Comparison of ENCODE assay signal across 8 cellular contexts in genomic region chr11:102110761-102111010, GRCh38. TPM values are rescaled to one million over a fixed set of nuclear protein-coding genes. Genes with fewer than 3 reads are reported as not detected.
DNase-seq lines count a peak whose midpoint lies in the region; ATAC-seq, FAIRE-seq and TF ChIP-seq lines count a peak whose summit lies in the region.

No MANE protein-coding gene starts in this region.

- peaks cover 2% of the 10 kb centered on the region for H3K36me3 Mint-ChIP-seq in activated CD4-positive, alpha-beta T cell treated with anti-CD3 and anti-CD28 coated beads, Interleukin-2, amount 10 ng/mL, durations not matched to agents 24 days and 14 days (ENCODE audit: low read depth)

- no peak overlapping the region for H3K27ac Mint-ChIP-seq in activated CD4-positive, alpha-beta T cell treated with anti-CD3 and anti-CD28 coated beads, Interleukin-2, amount 10 ng/mL, durations not matched to agents 24 days and 14 days

- H2BK15ac ChIP-seq in H1 (ENCODE audit: low read length) (no peak overlapping the region), neuronal stem cell (ENCODE audit: low read length) (peak overlapping the region; percentile 99)

- POLR2A ChIA-PET in H1 (lab: Charles Lee; ENCODE audit: partially characterized antibody) = interaction anchor here (0.6 to 1.7 kb wide), 12 partner anchors 8 to 638 kb away, joined by 3 to 7 read pairs (median 4); no protein-coding TSS in a partner anchor

- peaks cover 0 to 7% (median 0%) of the 10 kb centered on the region in 4 experiments; a peak in 1 of 8 replicates for H3K36me3 ChIP-seq in H1 (ENCODE audit: control insufficient read depth in 2 of 4, insufficient read depth in 4 of 4, low read length in 3 of 4)
- peaks cover 2 to 15% of the 10 kb centered on the region in 2 donors for H3K36me3 ChIP-seq in neuronal stem cell (replicated peaks in 1 of 2; ENCODE audit: control insufficient read depth in 2 of 2, insufficient read depth in 2 of 2, low read length in 2 of 2)

- no peaks in the 10 kb centered on the region for H3K27me3 ChIP-seq in H1 (replicated peaks in 1 of 4; ENCODE audit: control insufficient read depth in 3 of 4, extremely low read depth in 1 of 4, insufficient read depth in 3 of 4, low read length in 3 of 4)
- no peaks in the 10 kb centered on the region for H3K27me3 ChIP-seq in neuronal stem cell (ENCODE audit: control insufficient read depth in 3 of 3, insufficient read depth in 3 of 3, low read depth in 1 of 3, low read length in 3 of 3)

- H3K4ac ChIP-seq in H1 (replicated peaks; ENCODE audit: insufficient read length, low read depth, low read length) (no peak overlapping the region), neuronal stem cell (ENCODE audit: low read length) (peak overlapping the region; percentile 95)

- peaks cover 8% of the 10 kb centered on the region for H3K4me1 Mint-ChIP-seq in activated CD4-positive, alpha-beta T cell treated with anti-CD3 and anti-CD28 coated beads, Interleukin-2, amount 10 ng/mL, durations not matched to agents 24 days and 14 days

- no peaks in the 10 kb centered on the region for H4K20me1 ChIP-seq in H1 (replicated peaks in 1 of 2; ENCODE audit: control insufficient read depth in 1 of 2, insufficient read depth in 2 of 2, low read length in 2 of 2)

- H3K4me3 ChIP-seq in H1 (ENCODE audit: extremely low read depth in 1 of 4, insufficient read depth in 2 of 4, low read depth in 3 of 4, low read length in 4 of 4) (peak overlapping the region; percentile 73 to 99 (median 84)), neuronal stem cell (ENCODE audit: low read length in 2 of 2) (peak overlapping the region; percentile 58 to 88)

- peak; percentile 20 for ATAC-seq in HG03520 (IDR thresholded peaks at IDR 0.05; ENCODE audit: unreplicated experiment)
- no peak for ATAC-seq in HG02610 (IDR thresholded peaks at IDR 0.05; ENCODE audit: unreplicated experiment)
- ATAC-seq in HG03442 (IDR thresholded peaks at IDR 0.05; ENCODE audit: unreplicated experiment) = no peak

- intact Hi-C loops in activated CD4-positive, alpha-beta T cell treated with anti-CD3 and anti-CD28 coated beads, Interleukin-2, amount 10 ng/mL, durations not matched to agents 24 days and 14 days (cut with micrococcal nuclease) = loop anchor here (2.0 to 10.0 kb wide), 2 partner anchors 154 to 196 kb away; partner anchors contain the start of gene CEP126

- H3K9me3 ChIP-seq in H1 (ENCODE audit: insufficient read depth in 2 of 2, low read depth in 1 of 2, low read length in 1 of 2) (no peaks in the 10 kb centered on the region), neuronal stem cell (replicated peaks in 1 of 2; ENCODE audit: control insufficient read depth in 2 of 2, insufficient read depth in 1 of 2, low read depth in 1 of 2, low read length in 2 of 2) (no peaks in the 10 kb centered on the region)

- DNase-seq in activated CD4-positive, alpha-beta T cell treated with anti-CD3 and anti-CD28 coated beads, Interleukin-2, amount 50 U/mL, for 48 hours = peak; percentile 10
- no peak for DNase-seq in activated CD4-positive, alpha-beta T cell treated with anti-CD3 and anti-CD28 coated beads, Interleukin-2, amount 10 ng/mL, durations not matched to agents 24 days and 14 days
- DNase-seq in H1 (ENCODE audit: low read depth in 1 of 2, low spot score in 2 of 2) (no peak), neuronal stem cell (ENCODE audit: low spot score) (peak; percentile 57), HT-29 (ENCODE audit: low spot score) (no peak)

- H2BK20ac ChIP-seq in H1 (ENCODE audit: low read length) = no peak overlapping the region

- no peak overlapping the region for H3K4me3 Mint-ChIP-seq in activated CD4-positive, alpha-beta T cell treated with anti-CD3 and anti-CD28 coated beads, Interleukin-2, amount 10 ng/mL, durations not matched to agents 24 days and 14 days

- H3K79me1 ChIP-seq in H1 (ENCODE audit: low read depth, low read length) (no peaks in the 10 kb centered on the region), neuronal stem cell (ENCODE audit: low read depth, low read length) (no peaks in the 10 kb centered on the region)

- H2BK5ac ChIP-seq in H1 (ENCODE audit: low read depth, low read length) (peak overlapping the region; percentile 94), neuronal stem cell (ENCODE audit: low read length) (peak overlapping the region; percentile 99)

- H4K8ac ChIP-seq in H1 (ENCODE audit: extremely low read depth, insufficient read depth, low read length) = peak overlapping the region; percentile 98
- peak overlapping the region; percentile 65 for H4K8ac ChIP-seq in neuronal stem cell (ENCODE audit: low read depth, low read length)

- H3K14ac ChIP-seq in H1 (ENCODE audit: insufficient read length) (no peak overlapping the region), neuronal stem cell (ENCODE audit: low read length) (peak overlapping the region; percentile 97)

- H3K4me2 ChIP-seq in H1 (ENCODE audit: insufficient read depth in 1 of 2, low read depth in 2 of 2, low read length in 2 of 2) (peak overlapping the region; percentile 74 to 85), neuronal stem cell (ENCODE audit: insufficient read depth, low read length, poor library complexity, severe bottlenecking) (peak overlapping the region; percentile 69)

- peak overlapping the region; percentile 93 for H4K91ac ChIP-seq in H1 (replicated peaks; ENCODE audit: insufficient read length, low read length)
- peak overlapping the region; percentile 85 for H4K91ac ChIP-seq in neuronal stem cell (ENCODE audit: low read depth, low read length, poor library complexity)

- H2BK120ac ChIP-seq in H1 (replicated peaks; ENCODE audit: low read depth, low read length) = no peak overlapping the region
- peak overlapping the region; percentile 99 for H2BK120ac ChIP-seq in neuronal stem cell (ENCODE audit: low read depth, low read length)

- peaks cover 0 to 32% of the 10 kb centered on the region in 2 experiments; a peak in 3 of 4 replicates for H3K79me2 ChIP-seq in H1 (ENCODE audit: control insufficient read depth in 1 of 2, insufficient read depth in 2 of 2, low read length in 2 of 2)

- H2BK12ac ChIP-seq in H1 (ENCODE audit: low read depth, low read length) (no peak overlapping the region), neuronal stem cell (ENCODE audit: low read length) (no peak overlapping the region)

- peaks cover 2% of the 10 kb centered on the region for H3K9me3 Mint-ChIP-seq in activated CD4-positive, alpha-beta T cell treated with anti-CD3 and anti-CD28 coated beads, Interleukin-2, amount 10 ng/mL, durations not matched to agents 24 days and 14 days

- peaks cover 5% of the 10 kb centered on the region for H3K23me2 ChIP-seq in H1 (ENCODE audit: low read depth, low read length)

- no peak for TF ChIP-seq RAD21 in H1 (IDR thresholded peaks at IDR 0.05 in 1 of 2, conservative IDR thresholded peaks at IDR 0.05 in 1 of 2; ENCODE audit: low read depth in 2 of 2, low read length in 2 of 2)

- TF ChIP-seq CTCF in H1 (IDR thresholded peaks at IDR 0.05; ENCODE audit: control extremely low read depth in 1 of 3, insufficient read depth in 1 of 3, low read depth in 1 of 3, low read length in 3 of 3) = no peak

- TF ChIP-seq POLR2A in H1 (IDR thresholded peaks at IDR 0.05; ENCODE audit: control extremely low read depth in 1 of 2, low read depth in 2 of 2, low read length in 2 of 2) = no peak

- H3K18ac ChIP-seq in H1 (ENCODE audit: extremely low read depth, low read length) (peak overlapping the region; percentile 84; the same call in 1 of the 2 replicates), neuronal stem cell (ENCODE audit: low read length) (peak overlapping the region; percentile 98)

- peaks cover 56% of the 10 kb centered on the region for H3K27me3 Mint-ChIP-seq in activated CD4-positive, alpha-beta T cell treated with anti-CD3 and anti-CD28 coated beads, Interleukin-2, amount 10 ng/mL, durations not matched to agents 24 days and 14 days

- H3K56ac ChIP-seq in H1 (replicated peaks; ENCODE audit: insufficient read length, low read depth, low read length) = peak overlapping the region; percentile 96

- peaks cover 0 to 14% (median 1%) of the 10 kb centered on the region in 4 experiments; a peak in 3 of 7 replicates for H3K4me1 ChIP-seq in H1 (replicated peaks in 1 of 4; ENCODE audit: control insufficient read depth in 3 of 4, insufficient read depth in 4 of 4, low read length in 3 of 4)
- H3K4me1 ChIP-seq in neuronal stem cell (ENCODE audit: control insufficient read depth in 2 of 2, insufficient read depth in 1 of 2, low read depth in 1 of 2, low read length in 2 of 2) = peaks cover 2 to 16% of the 10 kb centered on the region in 2 donors

- H3K27ac ChIP-seq in H1 (ENCODE audit: low read depth, low read length) (peak overlapping the region; percentile 97), neuronal stem cell (replicated peaks; ENCODE audit: low read length) (peak overlapping the region; percentile 96)

- H2AFZ ChIP-seq in H1 (ENCODE audit: low read length) (no peak overlapping the region), neuronal stem cell (ENCODE audit: low read length) (peak overlapping the region; percentile 98)

- H2AK5ac ChIP-seq in H1 (ENCODE audit: low read depth, low read length) (no peak overlapping the region), neuronal stem cell (ENCODE audit: low read depth, low read length) (peak overlapping the region; percentile 92)

- TF ChIP-seq EP300 in H1 (IDR thresholded peaks at IDR 0.05; ENCODE audit: borderline replicate concordance in 1 of 2, low read depth in 2 of 2, low read length in 2 of 2) = no peak

- H3K23ac ChIP-seq in H1 (ENCODE audit: insufficient read length) (no peak overlapping the region), neuronal stem cell (ENCODE audit: low read depth, low read length, poor library complexity) (peak overlapping the region; percentile 96)

- CTCF ChIA-PET in H1 (lab: Charles Lee; ENCODE audit: partially characterized antibody) = interaction anchor here (0.9 kb wide), 1 partner anchor 15 kb away, joined by 3 read pairs; no protein-coding TSS in a partner anchor

- WGBS in H1 (ENCODE audit: extremely low coverage in 1 of 2, insufficient coverage in 1 of 2, insufficient read length in 1 of 2, insufficient replicate concordance in 2 of 2, low coverage in 1 of 2, low lambda C conversion rate in 2 of 2, missing lambda C conversion rate in 1 of 2), 2 experiments = 2% methylated on average over 16 of the region's 31 CpGs; no CpG with 5 or more reads in 1 of the 2 experiments
- WGBS in neuronal stem cell (ENCODE audit: extremely low coverage in 2 of 2, insufficient read length in 2 of 2, insufficient replicate concordance in 1 of 2), 2 donors = no CpG with 5 or more reads among the region's 31 CpGs

- FAIRE-seq in H1 (lab: Jason Lieb, UNC) = no peak

- peak overlapping the region; percentile 86 for H4K5ac ChIP-seq in H1 (ENCODE audit: insufficient read length, low read depth, low read length)

- H3K9ac ChIP-seq in H1 (replicated peaks in 1 of 4; ENCODE audit: extremely low read depth in 1 of 4, low read depth in 3 of 4, low read length in 3 of 4) (peak overlapping the region; percentile 72 to 98 (median 96)), neuronal stem cell (ENCODE audit: low read depth, low read length, poor library complexity) (peak overlapping the region; percentile 97)

RNA-seq across cellular contexts. Expression of gene YAP1, which starts 0.4 kb away (rescaled TPM):
- total RNA-seq in activated CD4-positive, alpha-beta T cell treated with anti-CD3 and anti-CD28 coated beads, Interleukin-2, amount 10 ng/mL, durations not matched to agents 24 days and 14 days = not detected in 2 replicates
- total RNA-seq in H1 (2021; fragmentation: NEBNext Ultra II Directional; extraction: Animal tissue kit (Norgen Biotek cat#: 25700)) = 108 and 111 TPM in 2 replicates
- polyA plus RNA-seq in H1 (2011; rRNA removed) = 62.0 and 95.9 TPM in 2 replicates
- 74.3 TPM for polyA plus RNA-seq in H1 (2011; cell fraction: cytosol; rRNA removed)
- polyA plus RNA-seq in H1 (2011; cell fraction: nucleus; rRNA removed) = 89.1 TPM
- polyA plus RNA-seq in H1 (2012, experiment 1 of 2) = 67.4 to 86.0 TPM (median 83.4 TPM) in 4 replicates
- 6.5 TPM for polyA plus RNA-seq in H1 (2012, experiment 2 of 2)
- 49.6 TPM for polyA plus RNA-seq in H1 (2013, experiment 1 of 2)
- polyA plus RNA-seq in H1 (2013, experiment 2 of 2) = 48.7 TPM
- polyA minus RNA-seq in H1 (2011; rRNA and poly(A)+ RNA removed) = 257 and 298 TPM in 2 replicates
- 107 TPM for polyA minus RNA-seq in H1 (2011; cell fraction: cytosol; rRNA and poly(A)+ RNA removed)
- polyA minus RNA-seq in H1 (2011; cell fraction: nucleus; rRNA and poly(A)+ RNA removed) = 147 TPM
- 46.6 TPM for polyA plus RNA-seq in neuronal stem cell (2013, experiment 1 of 2)
- 48.1 TPM for polyA plus RNA-seq in neuronal stem cell (2013, experiment 2 of 2)
- 112 TPM in 2 replicates for total RNA-seq in HT-29 (2014; rRNA removed; shearing (Covaris generic))

Comparison
In these comparisons a context has a peak if more than half of its experiments do, and no peak if none do; other contexts are left out.
1. DNase-seq: peak in activated CD4-positive, alpha-beta T cell treated with anti-CD3 and anti-CD28 coated beads, Interleukin-2, amount 50 U/mL, for 48 hours (2 of 2) and neuronal stem cell (single experiment); none in activated CD4-positive, alpha-beta T cell treated with anti-CD3 and anti-CD28 coated beads, Interleukin-2, amount 10 ng/mL, durations not matched to agents 24 days and 14 days (single experiment), H1 (0 of 2) and HT-29 (single experiment).
2. RNA of gene YAP1, which starts 0.4 kb away (total RNA-seq): 112 TPM in HT-29 and 108 to 111 TPM in H1; not detected in activated CD4-positive, alpha-beta T cell treated with anti-CD3 and anti-CD28 coated beads, Interleukin-2, amount 10 ng/mL, durations not matched to agents 24 days and 14 days; every median in the first group is over 100 times any median in the second.